Comparison of ENCODE assay signal across 1 cellular context in the genomic region with DNA sequence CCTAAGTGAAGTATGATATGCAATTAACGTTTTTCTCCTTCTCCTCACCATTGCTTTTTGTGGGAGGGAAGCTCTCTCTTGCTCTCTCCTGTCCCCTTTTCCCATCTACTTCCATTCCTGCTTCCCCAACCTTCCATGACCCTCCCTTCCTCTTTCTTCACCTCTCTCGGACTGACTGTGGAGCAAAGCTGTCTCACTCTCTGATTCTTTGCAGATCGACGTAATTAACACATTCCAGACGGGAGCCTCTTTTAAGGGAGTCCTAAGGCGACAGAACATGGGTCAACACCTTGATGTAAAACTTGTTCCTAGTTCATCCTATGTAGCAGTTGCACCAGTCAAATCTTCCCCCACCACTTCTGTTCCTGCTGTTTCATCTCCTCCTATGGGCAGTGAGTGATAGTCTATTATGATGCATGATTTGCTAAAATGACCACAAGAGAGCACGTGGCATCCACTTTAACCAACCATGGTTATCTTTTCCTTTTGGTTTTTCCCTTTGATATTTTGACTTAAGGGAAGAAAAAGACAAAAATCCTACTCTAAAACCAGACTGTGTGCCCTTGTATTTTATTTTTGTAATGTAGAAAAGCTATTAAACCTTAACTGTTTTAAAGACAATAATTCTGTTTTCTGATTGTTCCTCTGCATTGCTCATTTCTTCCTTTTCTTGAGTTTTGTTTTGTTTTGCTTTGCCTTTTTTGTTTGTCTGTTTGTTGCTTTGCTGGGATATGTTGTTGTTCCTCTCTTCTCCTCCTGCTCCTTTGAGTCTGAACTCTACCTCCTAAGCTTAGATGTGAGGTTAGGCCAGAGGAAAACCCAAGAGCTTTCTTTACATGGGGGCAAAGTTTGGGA.
A peak's percentile ranks its signal among the peaks of the same experiment; 100 is the strongest.
TF ChIP-seq lines count a peak whose summit lies in the region.

No MANE protein-coding gene starts in this region.

TF ChIP-seq in HEK293, 187 proteins besides CTCF, POLR2A, EP300 and RAD21:
- TF ChIP-seq ZNF510 (tag by site-specific recombination; IDR thresholded peaks at IDR 0.05; ENCODE audit: insufficient replicate concordance) (no peak), ZNF211 (tag by site-specific recombination; IDR thresholded peaks at IDR 0.05; ENCODE audit: low read depth) (peak; percentile 96)
TF ChIP-seq in HEK293: peak in this region for 1.
